In genomic region chr5:126516133-126516532, GRCh38 we compare ENCODE assay signal across 8 cellular contexts.
DNase-seq lines count a peak whose midpoint lies in the region; ATAC-seq, FAIRE-seq and TF ChIP-seq lines count a peak whose summit lies in the region.
"Had no signal": no experiment of that assay in that cellular context is flagged by ENCODE, and none has a peak within 500 bp of the region (broad histone marks: within the 10 kb centered on the region; RNA-seq: fewer than 3 reads in every experiment).

No MANE protein-coding gene starts in this region.

- H3K9me3 Mint-ChIP-seq in stimulated activated effector memory CD8-positive, alpha-beta T cell treated with anti-CD3 and anti-CD28 coated beads, Interleukin-12 subunit alpha, Interleukin-12 subunit beta, amount 100 ng/mL, for 72 hours = no peaks in the 10 kb centered on the region

- no peaks in the 10 kb centered on the region for H3K36me3 Mint-ChIP-seq in stimulated activated effector memory CD8-positive, alpha-beta T cell treated with anti-CD3 and anti-CD28 coated beads, Interleukin-12 subunit alpha, Interleukin-12 subunit beta, amount 100 ng/mL, for 72 hours

- ATAC-seq in lower lobe of right lung (no peak), HG02885 (IDR thresholded peaks at IDR 0.05; ENCODE audit: poor library complexity, unreplicated experiment) (no peak)
- no peak for ATAC-seq in stimulated activated effector memory CD8-positive, alpha-beta T cell treated with anti-CD3 and anti-CD28 coated beads, Interleukin-12 subunit alpha, Interleukin-12 subunit beta, amount 100 ng/mL, for 72 hours

- H3K4me1 Mint-ChIP-seq in stimulated activated effector memory CD8-positive, alpha-beta T cell treated with anti-CD3 and anti-CD28 coated beads, Interleukin-12 subunit alpha, Interleukin-12 subunit beta, amount 100 ng/mL, for 72 hours = no peaks in the 10 kb centered on the region

- peak; percentile 37 for DNase-seq in NCI-H1092 (lab: John Stamatoyannopoulos, UW)
- peak; percentile 64 to 88 for DNase-seq in NCI-H524 (lab: John Stamatoyannopoulos, UW)
- peak; percentile 47 for DNase-seq in choroid plexus epithelial cell (ENCODE audit: low read depth)
- peak; percentile 29 for DNase-seq in urothelium cell line (ENCODE audit: low spot score)
- no peak for DNase-seq in lower lobe of right lung
- no peak for DNase-seq in stimulated activated effector memory CD8-positive, alpha-beta T cell treated with anti-CD3 and anti-CD28 coated beads, Interleukin-12 subunit alpha, Interleukin-12 subunit beta, amount 100 ng/mL, for 72 hours (ENCODE audit: low spot score in 2 of 2)
- DNase-seq: MV-4-11 had no signal

- H3K4me3 ChIP-seq in choroid plexus epithelial cell (ENCODE audit: low read depth, low read length) (no peak overlapping the region), lower lobe of right lung (no peak overlapping the region)

- H3K27me3 ChIP-seq in lower lobe of right lung (ENCODE audit: low read depth) = no peaks in the 10 kb centered on the region

- H3K9me3 ChIP-seq in lower lobe of right lung = no peaks in the 10 kb centered on the region

- H3K4me1 ChIP-seq in lower lobe of right lung = peaks cover 39% of the 10 kb centered on the region

- TF ChIP-seq CTCF in choroid plexus epithelial cell (conservative IDR thresholded peaks at IDR 0.05; ENCODE audit: low read depth, low read length) (no peak), lower lobe of right lung (IDR thresholded peaks at IDR 0.05) (no peak)

- no peak overlapping the region for H3K27ac Mint-ChIP-seq in stimulated activated effector memory CD8-positive, alpha-beta T cell treated with anti-CD3 and anti-CD28 coated beads, Interleukin-12 subunit alpha, Interleukin-12 subunit beta, amount 100 ng/mL, for 72 hours

- no peak for FAIRE-seq in urothelium cell line (lab: Jason Lieb, UNC)

- no peak overlapping the region for H3K27ac ChIP-seq in lower lobe of right lung

- intact Hi-C loops in lower lobe of right lung (cut with DNase I) = no loop called here

- no peaks in the 10 kb centered on the region for H3K36me3 ChIP-seq in lower lobe of right lung

- no peak overlapping the region for H3K4me3 Mint-ChIP-seq in stimulated activated effector memory CD8-positive, alpha-beta T cell treated with anti-CD3 and anti-CD28 coated beads, Interleukin-12 subunit alpha, Interleukin-12 subunit beta, amount 100 ng/mL, for 72 hours

Comparison
In these comparisons a context has a peak if more than half of its experiments do, and no peak if none do; other contexts are left out.
1. DNase-seq: peak in NCI-H1092 (single experiment), NCI-H524 (2 of 2), choroid plexus epithelial cell (single experiment) and urothelium cell line (single experiment); none in lower lobe of right lung (single experiment) and stimulated activated effector memory CD8-positive, alpha-beta T cell treated with anti-CD3 and anti-CD28 coated beads, Interleukin-12 subunit alpha, Interleukin-12 subunit beta, amount 100 ng/mL, for 72 hours (0 of 2).